Comparison of ENCODE assay signal across 1 cellular context in genomic region chr5:138539791-138540190, GRCh38.
TF ChIP-seq lines count a peak whose summit lies in the region.

No MANE protein-coding gene starts in this region.

TF ChIP-seq in GM12878, 131 proteins besides CTCF, POLR2A, EP300 and RAD21:
- TF ChIP-seq NBN (IDR thresholded peaks at IDR 0.05) (no peak), FOXK2 (IDR thresholded peaks at IDR 0.05) (no peak), SREBF2 (IDR thresholded peaks at IDR 0.05; ENCODE audit: low read length) (no peak), USF1 (IDR thresholded peaks at IDR 0.05; ENCODE audit: borderline replicate concordance, extremely low read length, insufficient read depth, low read depth, low read length) (no peak), IKZF1 (conservative IDR thresholded peaks at IDR 0.05) (no peak), SRF (IDR thresholded peaks at IDR 0.05; ENCODE audit: low read depth in 2 of 2, low read length in 2 of 2) (no peak), WRNIP1 (IDR thresholded peaks at IDR 0.05; ENCODE audit: borderline replicate concordance, low read depth, low read length) (no peak), STAT1 (conservative IDR thresholded peaks at IDR 0.05) (no peak), CHD2 (IDR thresholded peaks at IDR 0.05; ENCODE audit: borderline replicate concordance, low read depth, low read length) (no peak), SUPT20H (IDR thresholded peaks at IDR 0.05; ENCODE audit: borderline replicate concordance, control insufficient read depth, low read depth, low read length) (no peak), EGR1 (IDR thresholded peaks at IDR 0.05; ENCODE audit: borderline replicate concordance in 1 of 2, low read depth in 2 of 2, low read length in 2 of 2) (no peak), TAF1 (IDR thresholded peaks at IDR 0.05; ENCODE audit: borderline replicate concordance, low read depth, low read length) (no peak), CREB1 (IDR thresholded peaks at IDR 0.05; ENCODE audit: low read depth) (no peak)
- TF ChIP-seq, protein P1, sequence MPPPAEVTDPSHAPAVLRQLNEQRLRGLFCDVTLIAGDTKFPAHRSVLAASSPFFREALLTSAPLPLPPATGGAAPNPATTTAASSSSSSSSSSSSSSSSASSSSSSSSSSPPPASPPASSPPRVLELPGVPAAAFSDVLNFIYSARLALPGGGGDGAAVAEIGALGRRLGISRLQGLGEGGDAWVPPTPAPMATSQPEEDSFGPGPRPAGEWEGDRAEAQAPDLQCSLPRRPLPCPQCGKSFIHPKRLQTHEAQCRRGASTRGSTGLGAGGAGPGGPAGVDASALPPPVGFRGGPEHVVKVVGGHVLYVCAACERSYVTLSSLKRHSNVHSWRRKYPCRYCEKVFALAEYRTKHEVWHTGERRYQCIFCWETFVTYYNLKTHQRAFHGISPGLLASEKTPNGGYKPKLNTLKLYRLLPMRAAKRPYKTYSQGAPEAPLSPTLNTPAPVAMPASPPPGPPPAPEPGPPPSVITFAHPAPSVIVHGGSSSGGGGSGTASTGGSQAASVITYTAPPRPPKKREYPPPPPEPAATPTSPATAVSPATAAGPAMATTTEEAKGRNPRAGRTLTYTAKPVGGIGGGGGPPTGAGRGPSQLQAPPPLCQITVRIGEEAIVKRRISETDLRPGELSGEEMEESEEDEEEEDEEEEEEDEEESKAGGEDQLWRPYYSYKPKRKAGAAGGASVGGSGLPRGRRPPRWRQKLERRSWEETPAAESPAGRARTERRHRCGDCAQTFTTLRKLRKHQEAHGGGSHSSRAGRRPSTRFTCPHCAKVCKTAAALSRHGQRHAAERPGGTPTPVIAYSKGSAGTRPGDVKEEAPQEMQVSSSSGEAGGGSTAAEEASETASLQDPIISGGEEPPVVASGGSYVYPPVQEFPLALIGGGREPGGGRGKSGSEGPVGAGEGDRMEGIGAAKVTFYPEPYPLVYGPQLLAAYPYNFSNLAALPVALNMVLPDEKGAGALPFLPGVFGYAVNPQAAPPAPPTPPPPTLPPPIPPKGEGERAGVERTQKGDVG (CRISPR knock-in tag; IDR thresholded peaks at IDR 0.05), result no peak
TF ChIP-seq in GM12878: peak in this region for 0.
